In the genomic region with DNA sequence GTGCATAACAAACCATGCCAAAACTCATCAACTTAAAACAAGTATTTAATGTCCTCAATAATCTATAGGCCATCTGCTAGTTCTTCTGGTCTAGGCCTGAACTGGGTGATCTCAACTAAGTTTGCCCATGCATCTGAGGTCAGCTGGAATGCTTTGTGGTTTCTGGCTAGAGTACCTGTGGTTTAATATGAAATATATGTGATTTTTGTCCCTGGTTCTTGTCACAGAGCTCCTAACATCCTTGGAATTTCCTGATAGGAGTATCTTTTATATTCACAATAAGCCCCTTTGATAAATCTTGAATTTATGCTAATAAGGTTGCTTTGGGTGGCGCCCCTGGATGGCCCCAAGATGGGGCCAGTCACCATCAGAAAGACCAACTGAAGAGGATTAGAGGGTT, we compare ENCODE assay signal across 17 cellular contexts.
DNase-seq lines count a peak whose midpoint lies in the region; ATAC-seq and TF ChIP-seq lines count a peak whose summit lies in the region.
"Had no signal": no experiment of that assay in that cellular context is flagged by ENCODE, and none has a peak within 500 bp of the region (broad histone marks: within the 10 kb centered on the region; RNA-seq: fewer than 3 reads in every experiment).

No MANE protein-coding gene starts in this region.

- H3K27me3 Mint-ChIP-seq in activated naive CD8-positive, alpha-beta T cell treated with anti-CD3 and anti-CD28 coated beads, Interleukin-2, amount 50 U/mL, for 24 hours, result no peaks in the 10 kb centered on the region
- H3K27me3 Mint-ChIP-seq: CD4-positive, CD25-positive, alpha-beta regulatory T cell; IgD-negative memory B cell had no signal

- in situ Hi-C loops in astrocyte of the cerebellum (cut with HindIII; ENCODE audit: low sequenced_read_pairs), result no loop called here
- in situ Hi-C loops in GM13976 (cut with MboI; ENCODE audit: low sequenced_read_pairs, unreplicated experiment), result no loop called here

- DNase-seq in ELR (ENCODE audit: low read depth) (peak; percentile 41), HT-29 (ENCODE audit: low spot score) (peak; percentile 6), astrocyte of the cerebellum (ENCODE audit: low read depth) (peak; percentile 49), non-pigmented ciliary epithelial cell (ENCODE audit: low read depth) (peak; percentile 18), GM13976 (ENCODE audit: low spot score) (no peak), activated gamma-delta T cell treated with Interleukin-2 at 50 U/mL for 16 hours (no peak)
- DNase-seq in activated naive CD8-positive, alpha-beta T cell treated with anti-CD3 and anti-CD28 coated beads, Interleukin-2, amount 50 U/mL, for 24 hours, result no peak
- DNase-seq: CD4-positive, CD25-positive, alpha-beta regulatory T cell; DMS53; HFFc6; Kasumi-1; NCI-H1930; NCI-H446; NK-92 treated with Interleukin-12 subunit alpha and Interleukin-12 subunit beta, amount 100 ng/mL, for 24 hours; OCI-M1 had no signal

- H3K9me3 Mint-ChIP-seq in activated naive CD8-positive, alpha-beta T cell treated with anti-CD3 and anti-CD28 coated beads, Interleukin-2, amount 50 U/mL, for 24 hours, result peaks cover 7% of the 10 kb centered on the region
- H3K9me3 Mint-ChIP-seq: HFFc6 had no signal

- H3K27ac Mint-ChIP-seq in activated naive CD8-positive, alpha-beta T cell treated with anti-CD3 and anti-CD28 coated beads, Interleukin-2, amount 50 U/mL, for 24 hours, result no peak overlapping the region
- H3K27ac Mint-ChIP-seq: CD4-positive, CD25-positive, alpha-beta regulatory T cell; HFFc6; IgD-negative memory B cell had no signal

- H3K36me3 Mint-ChIP-seq in activated naive CD8-positive, alpha-beta T cell treated with anti-CD3 and anti-CD28 coated beads, Interleukin-2, amount 50 U/mL, for 24 hours (ENCODE audit: low read depth), result no peaks in the 10 kb centered on the region
- H3K36me3 Mint-ChIP-seq: CD4-positive, CD25-positive, alpha-beta regulatory T cell; IgD-negative memory B cell had no signal

- no peak for TF ChIP-seq CTCF in astrocyte of the cerebellum (IDR thresholded peaks at IDR 0.05; ENCODE audit: low read depth, low read length, missing control alignments)
- TF ChIP-seq CTCF in GM13976 (IDR thresholded peaks at IDR 0.05; ENCODE audit: borderline replicate concordance, control extremely low read depth, extremely low read depth, insufficient read depth, missing control alignments), result no peak

- no peak overlapping the region for H3K4me3 Mint-ChIP-seq in activated naive CD8-positive, alpha-beta T cell treated with anti-CD3 and anti-CD28 coated beads, Interleukin-2, amount 50 U/mL, for 24 hours
- H3K4me3 Mint-ChIP-seq: CD4-positive, CD25-positive, alpha-beta regulatory T cell; HFFc6; IgD-negative memory B cell had no signal

- no peak for ATAC-seq in activated naive CD8-positive, alpha-beta T cell treated with anti-CD3 and anti-CD28 coated beads, Interleukin-2, amount 50 U/mL, for 24 hours

- H3K4me3 ChIP-seq in astrocyte of the cerebellum (ENCODE audit: low read depth, low read length), result no peak overlapping the region
- H3K4me3 ChIP-seq: SJSA1 had no signal

- H3K4me1 Mint-ChIP-seq in activated naive CD8-positive, alpha-beta T cell treated with anti-CD3 and anti-CD28 coated beads, Interleukin-2, amount 50 U/mL, for 24 hours, result no peaks in the 10 kb centered on the region
- H3K4me1 Mint-ChIP-seq: CD4-positive, CD25-positive, alpha-beta regulatory T cell; IgD-negative memory B cell had no signal

Comparison
In these comparisons a context has a peak if more than half of its experiments do, and no peak if none do; other contexts are left out.
1. DNase-seq: peak in ELR (single experiment), HT-29 (single experiment), astrocyte of the cerebellum (single experiment) and non-pigmented ciliary epithelial cell (single experiment); none in GM13976 (single experiment), activated gamma-delta T cell treated with Interleukin-2 at 50 U/mL for 16 hours (single experiment) and activated naive CD8-positive, alpha-beta T cell treated with anti-CD3 and anti-CD28 coated beads, Interleukin-2, amount 50 U/mL, for 24 hours (single experiment).